20 cellular contexts compared by ENCODE assay signal in the genomic region with DNA sequence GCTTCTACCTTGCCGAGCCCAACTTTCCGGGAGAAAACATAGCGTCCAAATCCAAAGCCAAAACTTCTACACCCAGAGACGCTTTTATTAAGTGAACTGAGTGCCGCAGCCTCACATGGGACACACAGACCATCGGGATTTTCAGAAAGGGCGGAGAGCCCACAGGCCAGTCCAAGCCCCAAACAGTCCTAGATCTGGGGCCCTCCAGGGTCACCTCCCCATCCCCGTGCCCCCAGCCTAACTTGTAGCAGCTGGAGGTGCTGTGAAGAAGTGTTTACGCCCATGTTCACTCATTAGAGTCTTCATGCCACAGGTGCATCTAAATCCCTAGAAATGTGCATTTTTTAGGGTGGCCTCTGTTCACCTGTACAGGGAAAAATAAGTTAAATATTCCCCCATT.
"Had no signal": no experiment of that assay in that cellular context is flagged by ENCODE, and none has a peak within 500 bp of the region (broad histone marks: within the 10 kb centered on the region; RNA-seq: fewer than 3 reads in every experiment).

No MANE protein-coding gene starts in this region.

- H3K4me3 Mint-ChIP-seq: immature natural killer cell, naive B cell, nephron, type B pancreatic cell had no signal

- H3K27ac ChIP-seq: epithelial cell of prostate, esophagus muscularis mucosa, gastroesophageal sphincter, neutrophil, right atrium auricular region, sigmoid colon, skin epidermis, suprapubic skin, thyroid gland had no signal

- H3K9me3 ChIP-seq: esophagus muscularis mucosa, gastroesophageal sphincter, neutrophil, right atrium auricular region, sigmoid colon, suprapubic skin, thyroid gland had no signal

- ATAC-seq: gastroesophageal sphincter, left cardiac atrium had no signal

- FAIRE-seq: keratinocyte, urothelium cell line had no signal

- H3K27ac Mint-ChIP-seq: immature natural killer cell had no signal

- DNase-seq: effector memory CD4-positive, alpha-beta T cell; immature natural killer cell; left cardiac atrium; mesendoderm; naive B cell; stimulated activated CD4-positive, alpha-beta T cell treated with anti-CD3 and anti-CD28 coated beads, Interleukin-2, amount 100 ng/mL, for 24 hours; stimulated activated naive CD4-positive, alpha-beta T cell treated with Interleukin-2 at 50 U/mL for 16 hours; thyroid gland had no signal

- H3K27me3 ChIP-seq: esophagus muscularis mucosa, gastroesophageal sphincter, neutrophil, right atrium auricular region, sigmoid colon, suprapubic skin, thyroid gland had no signal

- H3K36me3 Mint-ChIP-seq: naive B cell had no signal

- H3K4me3 ChIP-seq: esophagus muscularis mucosa, gastroesophageal sphincter, right atrium auricular region, sigmoid colon, skin epidermis, suprapubic skin, thyroid gland had no signal

- H3K9me3 Mint-ChIP-seq: immature natural killer cell, naive B cell, nephron, type B pancreatic cell had no signal

- H3K27me3 Mint-ChIP-seq: naive B cell, type B pancreatic cell had no signal

- H3K4me1 ChIP-seq: sigmoid colon, suprapubic skin, thyroid gland had no signal

- H3K4me1 Mint-ChIP-seq: naive B cell, nephron had no signal
